ENCODE assay signal across 8 cellular contexts in genomic region chr6:30555428-30556005, GRCh38. TPM values are rescaled to one million over a fixed set of nuclear protein-coding genes. Genes with fewer than 3 reads are reported as not detected.
DNase-seq lines count a peak whose midpoint lies in the region; ATAC-seq, FAIRE-seq and TF ChIP-seq lines count a peak whose summit lies in the region.

No MANE protein-coding gene starts in this region.

- H2AFZ ChIP-seq in OCI-LY3 (ENCODE audit: low read depth, low read length): peak overlapping the region; percentile 75
- peak overlapping the region; percentile 96 for H2AFZ ChIP-seq in keratinocyte (ENCODE audit: control insufficient read depth, low read length)

- H3K4me1 ChIP-seq in OCI-LY3 (ENCODE audit: low read length): peaks cover 8% of the 10 kb centered on the region
- peaks cover 18% of the 10 kb centered on the region for H3K4me1 ChIP-seq in keratinocyte (ENCODE audit: control insufficient read depth, extremely low read depth, insufficient read depth, low read length)
- H3K4me1 ChIP-seq in small intestine (ENCODE audit: control insufficient read depth in 2 of 2, insufficient read depth in 1 of 2, low read depth in 1 of 2, low read length in 1 of 2): peaks cover 2 to 3% of the 10 kb centered on the region in 2 donors

- H3K4me3 ChIP-seq in OCI-LY3 (ENCODE audit: low read length): peak overlapping the region; percentile 99
- peak overlapping the region; percentile 91 to 100 (median 99) for H3K4me3 ChIP-seq in keratinocyte (ENCODE audit: control insufficient read depth in 2 of 3, extremely low read depth in 1 of 3, insufficient read depth in 2 of 3, low read depth in 1 of 3, low read length in 3 of 3)
- H3K4me3 ChIP-seq in small intestine (ENCODE audit: low read depth in 1 of 2, low read length in 2 of 2): peak overlapping the region; percentile 67 to 72

- 1 to 3% (median 3%) methylated on average over 28 to 32 of the region's 32 CpGs for WGBS in small intestine, 3 donors

- TF ChIP-seq CTCF in OCI-LY3 (IDR thresholded peaks at IDR 0.05; ENCODE audit: low read depth, low read length): no peak
- no peak for TF ChIP-seq CTCF in keratinocyte (optimal IDR thresholded peaks at IDR 0.05 in 1 of 3, IDR thresholded peaks at IDR 0.05 in 1 of 3, conservative IDR thresholded peaks at IDR 0.05 in 1 of 3; ENCODE audit: extremely low read depth in 1 of 3, insufficient read depth in 2 of 3, low read length in 3 of 3)

- H3K4me1 Mint-ChIP-seq in activated CD4-positive, alpha-beta T cell treated with anti-CD3 and anti-CD28 coated beads for 36 hours: peaks cover 34% of the 10 kb centered on the region

- H3K27ac Mint-ChIP-seq in activated CD4-positive, alpha-beta T cell treated with anti-CD3 and anti-CD28 coated beads for 36 hours: peak overlapping the region; percentile 100

- FAIRE-seq in keratinocyte (lab: Jason Lieb, UNC) (no peak), small intestine (lab: Jason Lieb, UNC) (no peak)

- H3K4me3 Mint-ChIP-seq in activated CD4-positive, alpha-beta T cell treated with anti-CD3 and anti-CD28 coated beads for 36 hours: peak overlapping the region; percentile 97

- CTCF ChIA-PET in activated CD4-positive, alpha-beta T cell treated with anti-CD3 and anti-CD28 coated beads for 36 hours (lab: Charles Lee): interaction anchor here (0.8 to 10.6 kb wide), 4 partner anchors 12 to 126 kb away, joined by 3 to 104 read pairs (median 8); no protein-coding TSS in a partner anchor

- no peaks in the 10 kb centered on the region for H3K27me3 ChIP-seq in OCI-LY3 (ENCODE audit: low read depth, low read length)
- H3K27me3 ChIP-seq in keratinocyte (ENCODE audit: control insufficient read depth, extremely low read depth, insufficient read depth, low read length): no peaks in the 10 kb centered on the region
- no peaks in the 10 kb centered on the region for H3K27me3 ChIP-seq in small intestine (ENCODE audit: control insufficient read depth in 2 of 2, insufficient read depth in 2 of 2, low read length in 2 of 2)

- H3K9me3 ChIP-seq in OCI-LY3 (ENCODE audit: insufficient read depth, low read length) (no peaks in the 10 kb centered on the region), keratinocyte (ENCODE audit: control insufficient read depth, low read depth, low read length) (no peaks in the 10 kb centered on the region), small intestine (ENCODE audit: control insufficient read depth, low read depth) (no peaks in the 10 kb centered on the region)

- peaks cover 12% of the 10 kb centered on the region for H3K36me3 ChIP-seq in OCI-LY3 (replicated peaks; ENCODE audit: low read depth, low read length)
- peaks cover 16 to 27% of the 10 kb centered on the region in 2 experiments for H3K36me3 ChIP-seq in keratinocyte (ENCODE audit: control insufficient read depth in 2 of 2, extremely low read depth in 1 of 2, insufficient read depth in 2 of 2, low read length in 2 of 2)
- H3K36me3 ChIP-seq in small intestine (ENCODE audit: control insufficient read depth in 2 of 2, insufficient read depth in 2 of 2, low read length in 2 of 2): peaks cover 0 to under 1% of the 10 kb centered on the region in 2 donors

- no peak for ATAC-seq in activated CD4-positive, alpha-beta T cell treated with anti-CD3 and anti-CD28 coated beads for 36 hours
- no peak for ATAC-seq in HG03108 (IDR thresholded peaks at IDR 0.05; ENCODE audit: unreplicated experiment)

- H3K79me2 ChIP-seq in OCI-LY3 (ENCODE audit: low read length) (peaks cover 29% of the 10 kb centered on the region), keratinocyte (ENCODE audit: control insufficient read depth, insufficient read depth, low read length) (peaks cover 23% of the 10 kb centered on the region)

- H4K20me1 ChIP-seq in OCI-LY3 (ENCODE audit: insufficient read depth, low read length): peaks cover 4% of the 10 kb centered on the region
- H4K20me1 ChIP-seq in keratinocyte (ENCODE audit: control insufficient read depth, extremely low read depth, insufficient read depth, low read length): no peaks in the 10 kb centered on the region

- H3K9ac ChIP-seq in OCI-LY3 (ENCODE audit: low read length) (peak overlapping the region; percentile 99), keratinocyte (ENCODE audit: control insufficient read depth, extremely low read depth, insufficient read depth, low read length) (peak overlapping the region; percentile 95)

- no peaks in the 10 kb centered on the region for H3K27me3 Mint-ChIP-seq in activated CD4-positive, alpha-beta T cell treated with anti-CD3 and anti-CD28 coated beads for 36 hours

- intact Hi-C loops in activated CD4-positive, alpha-beta T cell treated with anti-CD3 and anti-CD28 coated beads for 36 hours (cut with DNase I, micrococcal nuclease): loop anchor here (1.0 to 5.0 kb wide), 19 partner anchors 11 to 1622 kb away; partner anchors contain the start of genes ABCF1 (in 2 of the 2), HLA-E (in 2 of the 2), MRPS18B (in 2 of the 2) and PPP1R10 (in 2 of the 2)

- DNase-seq in activated CD4-positive, alpha-beta T cell treated with anti-CD3 and anti-CD28 coated beads for 36 hours: peak; percentile 48
- no peak for DNase-seq in activated CD4-positive, alpha-beta T cell treated with anti-CD3 and anti-CD28 coated beads, Interleukin-2, amount 50 U/mL, for 1 hour
- DNase-seq in caudate nucleus (lab: John Stamatoyannopoulos, UW): peak in 42 of 61 donors; percentile 10 to 83 (median 56)
- DNase-seq in keratinocyte (ENCODE audit: low read depth, low spot score): no peak
- DNase-seq in small intestine: no peak
- no peak for DNase-seq in NCI-H2196 treated with DMSO at 0.1 percent for 48 hours (lab: John Stamatoyannopoulos, UW; ENCODE audit: unreplicated experiment)

- H3K36me3 Mint-ChIP-seq in activated CD4-positive, alpha-beta T cell treated with anti-CD3 and anti-CD28 coated beads for 36 hours (ENCODE audit: low read depth): peaks cover 73% of the 10 kb centered on the region

- POLR2A ChIA-PET in activated CD4-positive, alpha-beta T cell treated with anti-CD3 and anti-CD28 coated beads for 36 hours (lab: Charles Lee): interaction anchor here (1.0 to 2.9 kb wide), 5 partner anchors 11 to 162 kb away, joined by 3 to 10 read pairs (median 3); partner anchors contain the start of genes ABCF1 and MDC1

- no peaks in the 10 kb centered on the region for H3K9me3 Mint-ChIP-seq in activated CD4-positive, alpha-beta T cell treated with anti-CD3 and anti-CD28 coated beads for 36 hours (ENCODE audit: low read depth)

- H3K4me2 ChIP-seq in OCI-LY3 (ENCODE audit: low read length) (peak overlapping the region; percentile 87), keratinocyte (ENCODE audit: control insufficient read depth, extremely low read depth, insufficient read depth, low read depth, low read length) (peak overlapping the region; percentile 94)

- H3K27ac ChIP-seq in OCI-LY3 (ENCODE audit: low read length): peak overlapping the region; percentile 92
- peak overlapping the region; percentile 100 for H3K27ac ChIP-seq in caudate nucleus (ENCODE audit: low read depth, low read length)
- H3K27ac ChIP-seq in keratinocyte (ENCODE audit: control insufficient read depth, insufficient read depth, low read length): peak overlapping the region; percentile 89
- H3K27ac ChIP-seq in small intestine (ENCODE audit: low read depth in 1 of 2, low read length in 1 of 2): peak overlapping the region; percentile 85 to 99

- H3K9me1 ChIP-seq in keratinocyte (ENCODE audit: control insufficient read depth, extremely low read depth, insufficient read depth, low read length): peaks cover 4% of the 10 kb centered on the region

- dilution Hi-C loops in keratinocyte (cut with MboI; ENCODE audit: extremely low pct_ligation_motif_present, low sequenced_read_pairs): no loop called here

RNA-seq across cellular contexts. Expression of gene GNL1, which starts 0.8 kb away (rescaled TPM):
- 100 to 1,000 TPM in 1 of 2 experiments, 10 to 100 TPM in 1; 91.3 to 104 TPM for total RNA-seq in activated CD4-positive, alpha-beta T cell treated with anti-CD3 and anti-CD28 coated beads for 36 hours
- 28.7 to 48.2 TPM (median 39.5 TPM) in 3 replicates for polyA plus RNA-seq in keratinocyte
- polyA plus RNA-seq in keratinocyte (2011; ENCODE audit: low read depth): 18.9 TPM
- polyA plus RNA-seq in keratinocyte (2011; cell fraction: cytosol; rRNA removed): 26.5 and 27.8 TPM in 2 replicates
- polyA plus RNA-seq in keratinocyte (2011; cell fraction: nucleus; rRNA removed): 42.7 and 54.1 TPM in 2 replicates
- polyA plus RNA-seq in keratinocyte (2012; ENCODE audit: low replicate concordance): 33.2 and 40.0 TPM in 2 replicates
- 31.7 to 47.3 TPM (median 36.9 TPM) in 3 replicates for polyA minus RNA-seq in keratinocyte
- polyA minus RNA-seq in keratinocyte (2011; cell fraction: cytosol; rRNA and poly(A)+ RNA removed): 28.2 TPM
- polyA minus RNA-seq in keratinocyte (2011; cell fraction: nucleus; rRNA and poly(A)+ RNA removed): 13.8 and 28.8 TPM in 2 replicates
- polyA plus RNA-seq in small intestine: 10 to 100 TPM; 25.9 to 46.7 (median 39.4) TPM

RNA-seq across cellular contexts. Expression of gene PRR3, which starts 1.6 kb away (rescaled TPM):
- total RNA-seq in activated CD4-positive, alpha-beta T cell treated with anti-CD3 and anti-CD28 coated beads for 36 hours: 10 to 100 TPM; 29.4 to 45.8 TPM
- polyA plus RNA-seq in keratinocyte (5.4 to 6.4 TPM (median 6.1 TPM) in 3 replicates), small intestine (1 to 10 TPM; 3.6 to 6.1 (median 4.1) TPM)
- 1.1 TPM for polyA plus RNA-seq in keratinocyte (2011; ENCODE audit: low read depth)
- polyA plus RNA-seq in keratinocyte (2011; cell fraction: cytosol; rRNA removed): 3.5 and 4.5 TPM in 2 replicates
- polyA plus RNA-seq in keratinocyte (2011; cell fraction: nucleus; rRNA removed): 6.2 and 7.6 TPM in 2 replicates
- polyA plus RNA-seq in keratinocyte (2012; ENCODE audit: low replicate concordance): 3.2 and 3.7 TPM in 2 replicates
- 3.3 to 6.2 TPM (median 3.8 TPM) in 3 replicates for polyA minus RNA-seq in keratinocyte
- polyA minus RNA-seq in keratinocyte (2011; cell fraction: cytosol; rRNA and poly(A)+ RNA removed): 1.7 TPM
- polyA minus RNA-seq in keratinocyte (2011; cell fraction: nucleus; rRNA and poly(A)+ RNA removed): 1.2 and 3.3 TPM in 2 replicates

RNA-seq across cellular contexts. Expression of gene ABCF1, which starts 15.7 kb away (rescaled TPM):
- 100 to 1,000 TPM in 1 of 2 experiments, 10 to 100 TPM in 1; 100.0 to 105 TPM for total RNA-seq in activated CD4-positive, alpha-beta T cell treated with anti-CD3 and anti-CD28 coated beads for 36 hours
- polyA plus RNA-seq in keratinocyte (22.6 to 67.1 TPM (median 30.0 TPM) in 3 replicates), small intestine (10 to 100 TPM; 30.0 to 40.6 (median 37.0) TPM)
- polyA plus RNA-seq in keratinocyte (2011; ENCODE audit: low read depth): 76.5 TPM
- 33.9 and 38.8 TPM in 2 replicates for polyA plus RNA-seq in keratinocyte (2011; cell fraction: cytosol; rRNA removed)
- 64.3 and 73.5 TPM in 2 replicates for polyA plus RNA-seq in keratinocyte (2011; cell fraction: nucleus; rRNA removed)
- 47.7 and 85.8 TPM in 2 replicates for polyA plus RNA-seq in keratinocyte (2012; ENCODE audit: low replicate concordance)
- polyA minus RNA-seq in keratinocyte: 49.7 to 96.2 TPM (median 62.8 TPM) in 3 replicates
- 42.6 TPM for polyA minus RNA-seq in keratinocyte (2011; cell fraction: cytosol; rRNA and poly(A)+ RNA removed)
- polyA minus RNA-seq in keratinocyte (2011; cell fraction: nucleus; rRNA and poly(A)+ RNA removed): 31.0 and 46.8 TPM in 2 replicates

Comparison
In these comparisons a context has a peak if more than half of its experiments do, and no peak if none do; other contexts are left out.
1. DNase-seq: peak in activated CD4-positive, alpha-beta T cell treated with anti-CD3 and anti-CD28 coated beads for 36 hours (single experiment) and caudate nucleus (42 of 61); none in activated CD4-positive, alpha-beta T cell treated with anti-CD3 and anti-CD28 coated beads, Interleukin-2, amount 50 U/mL, for 1 hour (single experiment), keratinocyte (single experiment), small intestine (single experiment) and NCI-H2196 treated with DMSO at 0.1 percent for 48 hours (single experiment).
2. Peak in every context shown above with its lines, with median percentiles within 50 percentile points of each other: H3K27ac ChIP-seq and H3K4me3 ChIP-seq.